ENCODE assay signal across 8 cellular contexts in genomic region chr4:102827674-102828496, GRCh38. TPM values are rescaled to one million over a fixed set of nuclear protein-coding genes. Genes with fewer than 3 reads are reported as not detected.
DNase-seq lines count a peak whose midpoint lies in the region; ATAC-seq and TF ChIP-seq lines count a peak whose summit lies in the region.

No MANE protein-coding gene starts in this region.

- no peak overlapping the region for H3K27ac Mint-ChIP-seq in activated naive CD4-positive, alpha-beta T cell treated with anti-CD3 and anti-CD28 coated beads, Interleukin-2, amount 50 U/mL, for 72 hours

- H3K9ac ChIP-seq in SK-N-MC (ENCODE audit: insufficient read length) = peak overlapping the region; percentile 99

- ATAC-seq in HG02610 (IDR thresholded peaks at IDR 0.05; ENCODE audit: unreplicated experiment) = peak; percentile 72
- peak; percentile 79 to 82 for ATAC-seq in activated naive CD4-positive, alpha-beta T cell treated with anti-CD3 and anti-CD28 coated beads, Interleukin-2, amount 50 U/mL, for 72 hours

- H3K27ac ChIP-seq in SK-N-MC (peak overlapping the region; percentile 98), temporal lobe (ENCODE audit: low read depth, low read length) (peak overlapping the region; percentile 88)

- H3K36me3 Mint-ChIP-seq in activated naive CD4-positive, alpha-beta T cell treated with anti-CD3 and anti-CD28 coated beads, Interleukin-2, amount 50 U/mL, for 72 hours = peaks cover 16 to 21% of the 10 kb centered on the region in 2 donors

- H3K36me3 ChIP-seq in SK-N-MC (ENCODE audit: insufficient read depth, low read length) = peaks cover 37% of the 10 kb centered on the region

- H3K9me3 ChIP-seq in SK-N-MC (ENCODE audit: low read depth, low read length) = no peaks in the 10 kb centered on the region

- no peak for TF ChIP-seq CTCF in GM10266 (IDR thresholded peaks at IDR 0.05; ENCODE audit: control insufficient read depth, insufficient read depth, low read depth, missing control alignments)

- peak overlapping the region; percentile 84 for H3K4me3 ChIP-seq in SK-N-MC

- no peaks in the 10 kb centered on the region for H3K9me3 Mint-ChIP-seq in activated naive CD4-positive, alpha-beta T cell treated with anti-CD3 and anti-CD28 coated beads, Interleukin-2, amount 50 U/mL, for 72 hours

- DNase-seq in GM10266 (ENCODE audit: extremely low spot score) (peak; percentile 87), NCI-H1092 (lab: John Stamatoyannopoulos, UW) (peak; percentile 100), SK-N-MC (ENCODE audit: low read depth, low spot score) (peak; percentile 100), glomerular visceral epithelial cell (ENCODE audit: extremely low spot score) (peak; percentile 100), occipital lobe (lab: John Stamatoyannopoulos, UW) (peak; percentile 98)
- DNase-seq in activated naive CD4-positive, alpha-beta T cell treated with anti-CD3 and anti-CD28 coated beads, Interleukin-2, amount 50 U/mL, for 72 hours (ENCODE audit: low spot score in 2 of 2) = peak; percentile 94 to 99

RNA-seq across cellular contexts. Expression of gene UBE2D3, which starts 0.5 kb away (rescaled TPM):
- 100 to 1,000 TPM; 413 to 496 TPM for total RNA-seq in activated naive CD4-positive, alpha-beta T cell treated with anti-CD3 and anti-CD28 coated beads, Interleukin-2, amount 50 U/mL, for 72 hours
- 288 TPM for total RNA-seq in occipital lobe
- total RNA-seq in temporal lobe = 206 TPM

RNA-seq across cellular contexts. Expression of gene CISD2, which starts 40.9 kb away (rescaled TPM):
- 10 to 100 TPM; 32.2 to 33.8 TPM for total RNA-seq in activated naive CD4-positive, alpha-beta T cell treated with anti-CD3 and anti-CD28 coated beads, Interleukin-2, amount 50 U/mL, for 72 hours
- total RNA-seq in occipital lobe (54.3 TPM), temporal lobe (20.9 TPM)

Comparison
In these comparisons a context has a peak if more than half of its experiments do, and no peak if none do; other contexts are left out.
1. Peak in every context shown above with its lines: DNase-seq, ATAC-seq, H3K4me3 ChIP-seq and H3K27ac ChIP-seq.